ENCODE assay signal across 1 cellular context in genomic region chr11:36104660-36104992, GRCh38.
TF ChIP-seq lines count a peak whose summit lies in the region.

No MANE protein-coding gene starts in this region.

TF ChIP-seq in endothelial cell of umbilical vein, 7 proteins besides CTCF, POLR2A, EP300 and RAD21:
- no peak for TF ChIP-seq EZH2 (IDR thresholded peaks at IDR 0.05; ENCODE audit: borderline replicate concordance, low read depth, low read length, severe bottlenecking)
- TF ChIP-seq MYC (IDR thresholded peaks at IDR 0.05; ENCODE audit: low read depth, low read length), result no peak
- TF ChIP-seq FOS (IDR thresholded peaks at IDR 0.05; ENCODE audit: borderline replicate concordance, insufficient read depth, low read length), result no peak
- TF ChIP-seq GATA2 (IDR thresholded peaks at IDR 0.05; ENCODE audit: insufficient read depth, insufficient read length, low read depth, low read length), result no peak
- no peak for TF ChIP-seq MAX (IDR thresholded peaks at IDR 0.05; ENCODE audit: insufficient read depth, insufficient read length)
- TF ChIP-seq JUN (IDR thresholded peaks at IDR 0.05; ENCODE audit: borderline replicate concordance, insufficient read depth, insufficient read length, low read depth), result no peak
- no peak for TF ChIP-seq POLR2AphosphoS5 (IDR thresholded peaks at IDR 0.05; ENCODE audit: insufficient read depth, low read depth, low read length)
